In the genomic region with DNA sequence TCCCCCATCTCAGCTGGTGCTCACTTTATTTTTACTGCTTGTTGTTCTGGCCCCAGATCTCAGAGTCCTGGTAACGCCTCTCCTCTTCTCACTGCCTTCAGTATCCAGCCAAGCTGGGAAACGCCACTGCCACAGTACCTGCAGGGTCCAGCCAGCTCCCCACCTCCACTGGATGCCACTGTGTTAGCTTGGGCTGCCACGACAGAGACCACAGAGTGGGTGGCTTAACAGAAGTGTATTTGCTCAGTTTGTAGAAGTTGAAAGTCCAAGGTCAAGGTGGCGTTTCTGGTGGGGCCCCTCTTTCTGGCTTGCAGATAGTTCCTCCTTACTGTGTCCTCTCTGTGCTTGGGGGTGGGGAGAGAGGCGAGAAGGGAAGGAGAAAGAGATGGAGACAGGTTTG, we compare ENCODE assay signal across 18 cellular contexts.
"Had no signal": no experiment of that assay in that cellular context is flagged by ENCODE, and none has a peak within 500 bp of the region (broad histone marks: within the 10 kb centered on the region; RNA-seq: fewer than 3 reads in every experiment).

No MANE protein-coding gene starts in this region.

- H3K4me3 ChIP-seq: esophagus muscularis mucosa, gastrocnemius medialis, heart right ventricle, right atrium auricular region, suprapubic skin, thyroid gland had no signal

- H3K36me3 ChIP-seq: esophagus muscularis mucosa, gastrocnemius medialis, heart right ventricle, neutrophil, right atrium auricular region, suprapubic skin, thyroid gland had no signal

- H3K9me3 ChIP-seq: esophagus muscularis mucosa, gastrocnemius medialis, heart right ventricle, neutrophil, right atrium auricular region, suprapubic skin, thyroid gland had no signal

- H3K27me3 ChIP-seq: esophagus muscularis mucosa, heart right ventricle, neutrophil, right atrium auricular region, suprapubic skin, thyroid gland had no signal

- FAIRE-seq: endometrium, small intestine, urothelium cell line had no signal

- H3K4me1 Mint-ChIP-seq: naive thymus-derived CD4-positive, alpha-beta T cell had no signal

- H3K27me3 Mint-ChIP-seq: type B pancreatic cell had no signal

- DNase-seq: effector memory CD4-positive, alpha-beta T cell; gastrocnemius medialis; heart right ventricle; islet precursor cell; mammary epithelial cell; naive thymus-derived CD4-positive, alpha-beta T cell; small intestine; stimulated activated CD4-positive, alpha-beta T cell treated with anti-CD3 and anti-CD28 coated beads, Interleukin-12 subunit alpha, Interleukin-12 subunit beta, amount 100 ng/mL, for 4 hours; stimulated activated naive CD4-positive, alpha-beta T cell treated with Interleukin-2 at 50 U/mL for 16 hours; thyroid gland had no signal

- H3K27ac ChIP-seq: epithelial cell of prostate, gastrocnemius medialis, heart right ventricle, neutrophil, right atrium auricular region, suprapubic skin, thyroid gland had no signal

- ATAC-seq: gastrocnemius medialis; heart right ventricle; naive thymus-derived CD4-positive, alpha-beta T cell had no signal

- H3K27ac Mint-ChIP-seq: naive thymus-derived CD4-positive, alpha-beta T cell; type B pancreatic cell had no signal

- H3K4me3 Mint-ChIP-seq: naive thymus-derived CD4-positive, alpha-beta T cell; type B pancreatic cell had no signal
